Comparison of ENCODE assay signal across 1 cellular context in the genomic region with DNA sequence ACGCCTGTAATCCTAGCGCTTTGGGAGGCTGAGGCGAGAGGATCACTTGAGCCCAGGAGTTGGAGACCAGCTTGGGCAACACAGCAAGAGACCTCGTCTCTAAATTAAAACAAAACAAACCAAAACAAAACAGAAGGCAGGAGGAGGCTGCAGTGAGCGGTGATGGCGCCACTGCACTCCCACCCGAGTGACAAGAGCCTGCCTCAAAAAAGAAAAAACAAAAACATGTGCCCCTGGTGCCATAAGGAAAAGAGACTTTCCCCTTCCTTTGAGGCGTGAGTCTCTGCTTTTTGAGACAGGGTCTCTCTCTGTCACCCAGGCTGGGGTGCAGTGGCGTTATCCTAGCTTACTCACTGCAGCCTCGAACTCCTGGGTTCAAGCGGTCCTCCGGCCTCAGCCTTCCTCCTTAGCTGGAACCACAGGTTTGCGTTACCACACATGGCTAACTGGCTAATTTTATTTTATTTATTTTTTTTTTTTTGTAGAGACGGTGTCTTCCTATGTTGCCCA.
TF ChIP-seq lines count a peak whose summit lies in the region.

No MANE protein-coding gene starts in this region.

TF ChIP-seq in K562, 482 proteins besides CTCF, POLR2A, EP300 and RAD21 (continued from another document):
- TF ChIP-seq SMAD4 (CRISPR knock-in tag; conservative IDR thresholded peaks at IDR 0.05) (no peak), RUNX1 (IDR thresholded peaks at IDR 0.05; ENCODE audit: low read depth) (no peak)
TF ChIP-seq in K562: peak in this region for 1.
